In genomic region chr19:48613852-48614435, GRCh38 we compare ENCODE assay signal across 1 cellular context.
TF ChIP-seq lines count a peak whose summit lies in the region.

No MANE protein-coding gene starts in this region.

TF ChIP-seq in K562, 482 proteins besides CTCF, POLR2A, EP300 and RAD21:
- TF ChIP-seq E2F4 (CRISPR knock-in tag; IDR thresholded peaks at IDR 0.05; ENCODE audit: low read depth) (no peak), MNT (conservative IDR thresholded peaks at IDR 0.05) (no peak), HMGXB4 (CRISPR knock-in tag; IDR thresholded peaks at IDR 0.05) (0 out of 2 replicates have a peak, but pooled peaks have one; percentile 7), ZNF431 (CRISPR knock-in tag; IDR thresholded peaks at IDR 0.05) (0 out of 2 replicates have a peak, but pooled peaks have one; percentile 45), TBP (optimal IDR thresholded peaks at IDR 0.05; ENCODE audit: low read depth, low read length) (no peak), ZNF263 (CRISPR knock-in tag; IDR thresholded peaks at IDR 0.05; ENCODE audit: borderline replicate concordance) (0 out of 2 replicates have a peak, but pooled peaks have one; percentile 11), FOXJ3 (CRISPR knock-in tag; IDR thresholded peaks at IDR 0.05) (no peak), CHD2 (IDR thresholded peaks at IDR 0.05; ENCODE audit: low read depth, low read length) (peak; percentile 25; the same call in 1 of the 2 replicates), CAMTA2 (CRISPR knock-in tag; conservative IDR thresholded peaks at IDR 0.05) (0 out of 2 replicates have a peak, but pooled peaks have one; percentile 65), L3MBTL2 (IDR thresholded peaks at IDR 0.05) (no peak), ZNF184 (CRISPR knock-in tag; IDR thresholded peaks at IDR 0.05) (no peak), CBFB (CRISPR knock-in tag; IDR thresholded peaks at IDR 0.05) (0 out of 2 replicates have a peak, but pooled peaks have one; percentile 38), ZC3H11A (IDR thresholded peaks at IDR 0.05; ENCODE audit: low read depth, low read length) (no peak), ZNF239 (CRISPR knock-in tag; IDR thresholded peaks at IDR 0.05) (no peak), NFATC3 (IDR thresholded peaks at IDR 0.05) (no peak), KAT2B (IDR thresholded peaks at IDR 0.05; ENCODE audit: low read depth, low read length) (no peak), TCF7L2 (IDR thresholded peaks at IDR 0.05; ENCODE audit: low read depth, low read length) (no peak), ZNF511 (CRISPR knock-in tag; IDR thresholded peaks at IDR 0.05) (no peak), ZC3H8 (IDR thresholded peaks at IDR 0.05) (no peak), TSHZ1 (CRISPR knock-in tag; IDR thresholded peaks at IDR 0.05) (no peak), RBM22 (IDR thresholded peaks at IDR 0.05; ENCODE audit: low read depth, low read length, poor library complexity, severe bottlenecking) (peak; percentile 76), NR3C1 (CRISPR knock-in tag; IDR thresholded peaks at IDR 0.05) (no peak), POLR2AphosphoS2 (IDR thresholded peaks at IDR 0.05; ENCODE audit: low read length) (no peak), ZNF253 (CRISPR knock-in tag; conservative IDR thresholded peaks at IDR 0.05) (0 out of 2 replicates have a peak, but pooled peaks have one; percentile 51), SREBF2 (CRISPR knock-in tag; IDR thresholded peaks at IDR 0.05) (no peak), POLR2G (IDR thresholded peaks at IDR 0.05; ENCODE audit: low read depth, low read length) (peak; percentile 78), FOXA3 (CRISPR knock-in tag; conservative IDR thresholded peaks at IDR 0.05 in 1 of 2, IDR thresholded peaks at IDR 0.05 in 1 of 2) (no peak), ZNF551 (CRISPR knock-in tag; IDR thresholded peaks at IDR 0.05) (no peak), EWSR1 (IDR thresholded peaks at IDR 0.05; ENCODE audit: borderline replicate concordance, low read depth, partially characterized antibody) (no peak)
- TF ChIP-seq, protein P1, sequence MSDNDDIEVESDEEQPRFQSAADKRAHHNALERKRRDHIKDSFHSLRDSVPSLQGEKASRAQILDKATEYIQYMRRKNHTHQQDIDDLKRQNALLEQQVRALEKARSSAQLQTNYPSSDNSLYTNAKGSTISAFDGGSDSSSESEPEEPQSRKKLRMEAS (CRISPR knock-in tag; IDR thresholded peaks at IDR 0.05): peak; percentile 42; the same call in 1 of the 2 replicates
- TF ChIP-seq, protein P2, sequence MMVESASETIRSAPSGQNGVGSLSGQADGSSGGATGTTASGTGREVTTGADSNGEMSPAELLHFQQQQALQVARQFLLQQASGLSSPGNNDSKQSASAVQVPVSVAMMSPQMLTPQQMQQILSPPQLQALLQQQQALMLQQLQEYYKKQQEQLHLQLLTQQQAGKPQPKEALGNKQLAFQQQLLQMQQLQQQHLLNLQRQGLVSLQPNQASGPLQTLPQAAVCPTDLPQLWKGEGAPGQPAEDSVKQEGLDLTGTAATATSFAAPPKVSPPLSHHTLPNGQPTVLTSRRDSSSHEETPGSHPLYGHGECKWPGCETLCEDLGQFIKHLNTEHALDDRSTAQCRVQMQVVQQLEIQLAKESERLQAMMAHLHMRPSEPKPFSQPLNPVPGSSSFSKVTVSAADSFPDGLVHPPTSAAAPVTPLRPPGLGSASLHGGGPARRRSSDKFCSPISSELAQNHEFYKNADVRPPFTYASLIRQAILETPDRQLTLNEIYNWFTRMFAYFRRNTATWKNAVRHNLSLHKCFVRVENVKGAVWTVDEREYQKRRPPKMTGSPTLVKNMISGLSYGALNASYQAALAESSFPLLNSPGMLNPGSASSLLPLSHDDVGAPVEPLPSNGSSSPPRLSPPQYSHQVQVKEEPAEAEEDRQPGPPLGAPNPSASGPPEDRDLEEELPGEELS (CRISPR knock-in tag; IDR thresholded peaks at IDR 0.05; ENCODE audit: borderline replicate concordance): 0 out of 2 replicates have a peak, but pooled peaks have one; percentile 15
